In genomic region chr3:24149032-24149431, GRCh38 we compare ENCODE assay signal across 13 cellular contexts.
A peak's percentile ranks its signal among the peaks of the same experiment; 100 is the strongest.
DNase-seq lines count a peak whose midpoint lies in the region; TF ChIP-seq lines count a peak whose summit lies in the region.
"Had no signal": no experiment of that assay in that cellular context is flagged by ENCODE, and none has a peak within 500 bp of the region (broad histone marks: within the 10 kb centered on the region; RNA-seq: fewer than 3 reads in every experiment).

No MANE protein-coding gene starts in this region.

- H4K20me1 ChIP-seq in OCI-LY1 (ENCODE audit: insufficient read depth, low read length): no peaks in the 10 kb centered on the region

- TF ChIP-seq CTCF in GM12874 (IDR thresholded peaks at IDR 0.05; ENCODE audit: insufficient read depth, low read depth, low read length): peak; percentile 19; the same call in 1 of the 2 replicates
- peak; percentile 62; the same call in 1 of the 2 replicates for TF ChIP-seq CTCF in OCI-LY1 (IDR thresholded peaks at IDR 0.05; ENCODE audit: low read length)
- TF ChIP-seq CTCF in epithelial cell of esophagus (IDR thresholded peaks at IDR 0.05; ENCODE audit: insufficient read depth, low read depth, low read length, missing control alignments): peak; percentile 39

- H3F3A ChIP-seq in OCI-LY1 (ENCODE audit: insufficient read depth, low read length): no peaks in the 10 kb centered on the region

- H3K9ac ChIP-seq in OCI-LY1 (ENCODE audit: low read length) (no peak overlapping the region), subcutaneous abdominal adipose tissue (ENCODE audit: low read length in 5 of 5) (peak overlapping the region in 1 of 5 donors; percentile 49)

- H3K4me3 ChIP-seq in OCI-LY1 (ENCODE audit: low read depth, low read length, poor library complexity, severe bottlenecking) (no peak overlapping the region), epithelial cell of esophagus (ENCODE audit: low read length) (no peak overlapping the region), subcutaneous abdominal adipose tissue (ENCODE audit: low read depth in 1 of 5, low read length in 5 of 5) (no peak overlapping the region)
- H3K4me3 ChIP-seq: body of pancreas had no signal

- peak; percentile 28 for DNase-seq in epithelial cell of esophagus (ENCODE audit: low read depth)
- DNase-seq in NCI-H1694 (lab: John Stamatoyannopoulos, UW): no peak
- no peak for DNase-seq in NCI-H1417 treated with DMSO at 0.1 percent for 48 hours (lab: John Stamatoyannopoulos, UW)
- DNase-seq in stimulated activated CD4-positive, alpha-beta T cell treated with anti-CD3 and anti-CD28 coated beads, Interleukin-4, amount 100 ng/mL, for 24 hours: no peak
- DNase-seq: activated CD4-positive, alpha-beta T cell treated with anti-CD3 and anti-CD28 coated beads for 36 hours; body of pancreas; COR-L47; KG1; NCI-H2029 treated with DMSO at 0.1 percent for 48 hours; substantia nigra had no signal

- H3K36me3 ChIP-seq in OCI-LY1 (ENCODE audit: insufficient read depth, low read length): no peaks in the 10 kb centered on the region
- H3K36me3 ChIP-seq in subcutaneous abdominal adipose tissue (ENCODE audit: control insufficient read depth in 5 of 5, insufficient read depth in 5 of 5, low read length in 5 of 5): peaks cover 0 to 6% (median 0%) of the 10 kb centered on the region in 5 donors

- H3K9me3 ChIP-seq in OCI-LY1 (ENCODE audit: low read length) (no peaks in the 10 kb centered on the region), subcutaneous abdominal adipose tissue (ENCODE audit: control insufficient read depth in 5 of 5, low read length in 5 of 5) (no peaks in the 10 kb centered on the region)
- H3K9me3 ChIP-seq: body of pancreas had no signal

- H3K79me2 ChIP-seq in OCI-LY1 (ENCODE audit: insufficient read depth, low read length): no peaks in the 10 kb centered on the region

- H3K9me2 ChIP-seq in OCI-LY1 (ENCODE audit: low read depth, low read length): no peaks in the 10 kb centered on the region

- H3K27ac ChIP-seq in OCI-LY1 (ENCODE audit: low read depth, low read length, poor library complexity, severe bottlenecking) (no peak overlapping the region), subcutaneous abdominal adipose tissue (ENCODE audit: low read depth, low read length) (peak overlapping the region; percentile 13)
- H3K27ac ChIP-seq: body of pancreas had no signal

- H3K4me1 ChIP-seq in OCI-LY1 (ENCODE audit: insufficient read depth, low read length, severe bottlenecking): no peaks in the 10 kb centered on the region
- peaks cover 0 to 29% (median 18%) of the 10 kb centered on the region in 5 donors for H3K4me1 ChIP-seq in subcutaneous abdominal adipose tissue (ENCODE audit: control insufficient read depth in 5 of 5, insufficient read depth in 5 of 5, low read length in 5 of 5)

- H2AFZ ChIP-seq in OCI-LY1 (ENCODE audit: low read length): no peak overlapping the region

- H3K27me3 ChIP-seq in OCI-LY1 (ENCODE audit: insufficient read depth, low read length) (no peaks in the 10 kb centered on the region), subcutaneous abdominal adipose tissue (ENCODE audit: control insufficient read depth in 5 of 5, insufficient read depth in 4 of 5, low read length in 5 of 5) (no peaks in the 10 kb centered on the region)
- H3K27me3 ChIP-seq: body of pancreas had no signal

- no peak overlapping the region for H3K4me2 ChIP-seq in OCI-LY1 (ENCODE audit: low read length)
